ENCODE assay signal across 2 cellular contexts in genomic region chr2:38508311-38509039, GRCh38.
TF ChIP-seq lines count a peak whose summit lies in the region.

No MANE protein-coding gene starts in this region.

TF ChIP-seq in IMR-90, 13 proteins besides CTCF, POLR2A, EP300 and RAD21 (continued from another document):
- TF ChIP-seq USF2 (IDR thresholded peaks at IDR 0.05; ENCODE audit: low read depth, low read length): no peak
- no peak for TF ChIP-seq FOS (IDR thresholded peaks at IDR 0.05; ENCODE audit: low read depth, low read length)
- TF ChIP-seq NFE2L2 (IDR thresholded peaks at IDR 0.05; ENCODE audit: low read depth, low read length): no peak

TF ChIP-seq in PFSK-1, 5 proteins besides CTCF, POLR2A, EP300 and RAD21 (continued from another document):
- TF ChIP-seq FOXP2 (optimal IDR thresholded peaks at IDR 0.05; ENCODE audit: borderline replicate concordance, extremely low read depth, extremely low read length, insufficient read depth): peak; percentile 16
